ENCODE assay signal across 25 cellular contexts in the genomic region with DNA sequence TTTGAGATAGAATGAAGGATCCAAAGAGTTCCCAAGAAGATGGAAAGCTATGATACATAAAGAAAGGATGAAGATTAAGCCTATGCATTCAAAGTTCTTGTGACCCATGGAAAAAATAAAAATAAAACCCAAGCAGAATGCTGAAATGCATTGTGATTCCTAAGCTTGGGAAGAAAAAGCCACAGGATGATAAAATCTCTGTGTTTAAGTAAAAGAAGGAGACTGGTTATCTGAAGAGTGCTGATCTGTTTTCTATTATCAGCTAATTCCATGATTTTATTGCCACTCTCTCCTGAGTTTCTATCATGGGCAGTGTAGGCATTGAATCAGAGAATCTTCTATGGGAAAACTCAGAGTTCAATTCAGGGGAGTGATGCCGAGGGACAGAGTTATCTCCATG.
"Had no signal": no experiment of that assay in that cellular context is flagged by ENCODE, and none has a peak within 500 bp of the region (broad histone marks: within the 10 kb centered on the region; RNA-seq: fewer than 3 reads in every experiment).

No MANE protein-coding gene starts in this region.

- H3K4me1 ChIP-seq: colonic mucosa, esophagus squamous epithelium, foreskin keratinocyte had no signal

- H3K4me3 ChIP-seq: colonic mucosa, coronary artery, dorsolateral prefrontal cortex, esophagus muscularis mucosa, esophagus squamous epithelium, gastrocnemius medialis, gastroesophageal sphincter, heart left ventricle, heart right ventricle had no signal

- H3K36me3 ChIP-seq: colonic mucosa, esophagus muscularis mucosa, esophagus squamous epithelium, gastrocnemius medialis, gastroesophageal sphincter, heart left ventricle, heart right ventricle had no signal

- H3K4me3 Mint-ChIP-seq: dendritic cell treated with granulocyte-macrophage colony-stimulating factor and Interleukin-4, amounts not matched to agents 40 ng/mL and 50 ng/mL, for 4 days; effector memory CD8-positive, alpha-beta T cell; endodermal cell had no signal

- H3K4me1 Mint-ChIP-seq: endodermal cell had no signal

- H3K9me3 Mint-ChIP-seq: effector memory CD8-positive, alpha-beta T cell had no signal

- H3K9me3 ChIP-seq: colonic mucosa, esophagus muscularis mucosa, esophagus squamous epithelium, gastrocnemius medialis, gastroesophageal sphincter had no signal

- H3K27ac Mint-ChIP-seq: dendritic cell treated with granulocyte-macrophage colony-stimulating factor and Interleukin-4, amounts not matched to agents 40 ng/mL and 50 ng/mL, for 4 days; effector memory CD8-positive, alpha-beta T cell; endodermal cell had no signal

- H3K27me3 ChIP-seq: colonic mucosa, dorsolateral prefrontal cortex, esophagus muscularis mucosa, esophagus squamous epithelium, gastrocnemius medialis, gastroesophageal sphincter, heart left ventricle, heart right ventricle had no signal

- ATAC-seq: effector memory CD8-positive, alpha-beta T cell; esophagus mucosa; foreskin keratinocyte; gastrocnemius medialis; gastroesophageal sphincter had no signal

- DNase-seq: colonic mucosa; cortex of kidney; dermis blood vessel endothelial cell; dorsolateral prefrontal cortex; effector CD4-positive, alpha-beta T cell; effector CD8-positive, alpha-beta T cell; effector memory CD4-positive, alpha-beta T cell; effector memory CD8-positive, alpha-beta T cell; endodermal cell; erythroblast; esophagus squamous epithelium; foreskin fibroblast; foreskin keratinocyte; foreskin melanocyte; gastrocnemius medialis; glutamatergic neuron; head of caudate nucleus; heart left ventricle; heart right ventricle had no signal

- H3K27me3 Mint-ChIP-seq: dendritic cell treated with granulocyte-macrophage colony-stimulating factor and Interleukin-4, amounts not matched to agents 40 ng/mL and 50 ng/mL, for 4 days had no signal

- H3K27ac ChIP-seq: colonic mucosa, coronary artery, dorsolateral prefrontal cortex, epithelial cell of prostate, esophagus muscularis mucosa, esophagus squamous epithelium, foreskin keratinocyte, gastrocnemius medialis, gastroesophageal sphincter had no signal
